ENCODE assay signal across 11 cellular contexts in genomic region chr22:35102663-35103062, GRCh38. TPM values are rescaled to one million over a fixed set of nuclear protein-coding genes. Genes with fewer than 3 reads are reported as not detected.
DNase-seq lines count a peak whose midpoint lies in the region; ATAC-seq, FAIRE-seq and TF ChIP-seq lines count a peak whose summit lies in the region.
"Had no signal": no experiment of that assay in that cellular context is flagged by ENCODE, and none has a peak within 500 bp of the region (broad histone marks: within the 10 kb centered on the region; RNA-seq: fewer than 3 reads in every experiment).

No MANE protein-coding gene starts in this region.

- H3K4me1 ChIP-seq in NT2/D1 (ENCODE audit: insufficient read depth, insufficient read length) = no peaks in the 10 kb centered on the region
- no peaks in the 10 kb centered on the region for H3K4me1 ChIP-seq in kidney (ENCODE audit: control insufficient read depth in 1 of 2, insufficient read depth in 1 of 2, low read depth in 1 of 2, low read length in 2 of 2)

- DNase-seq in Right ventricle myocardium superior (no peak), cardiac septum (ENCODE audit: low spot score) (no peak), NT2/D1 (ENCODE audit: low read depth, low spot score) (peak; percentile 44), epithelial cell of proximal tubule (ENCODE audit: low read depth) (peak; percentile 12), urothelium cell line (ENCODE audit: low spot score) (peak; percentile 98), anterior cingulate cortex (lab: John Stamatoyannopoulos, UW) (no peak), kidney (no peak)
- DNase-seq in activated T-cell treated with anti-CD3 and anti-CD28 coated beads, Interleukin-2, amount 50 U/mL, for 48 hours = no peak
- DNase-seq: NCI-H446; stimulated activated naive CD4-positive, alpha-beta T cell treated with Interleukin-2 at 50 U/mL for 16 hours had no signal

- TF ChIP-seq CTCF in epithelial cell of proximal tubule (conservative IDR thresholded peaks at IDR 0.05; ENCODE audit: low read depth, low read length) = no peak
- TF ChIP-seq CTCF in kidney (IDR thresholded peaks at IDR 0.05; ENCODE audit: borderline replicate concordance, extremely low read depth, insufficient read depth) = no peak

- H3K9ac ChIP-seq in NT2/D1 (ENCODE audit: insufficient read length, low read depth) (no peak overlapping the region), kidney (ENCODE audit: low read length in 2 of 2) (no peak overlapping the region)

- no peaks in the 10 kb centered on the region for H3K27me3 ChIP-seq in NT2/D1 (ENCODE audit: insufficient read depth, insufficient read length)

- no peak overlapping the region for H3K27ac ChIP-seq in kidney (ENCODE audit: low read depth in 2 of 2, low read length in 2 of 2)

- ATAC-seq in Right ventricle myocardium superior (ENCODE audit: poor library complexity) = peak; percentile 53

- no peaks in the 10 kb centered on the region for H3K36me3 ChIP-seq in NT2/D1 (ENCODE audit: insufficient read depth, insufficient read length, low read length)
- H3K36me3 ChIP-seq in kidney (ENCODE audit: control insufficient read depth in 1 of 2, insufficient read depth in 2 of 2, low read length in 2 of 2) = no peaks in the 10 kb centered on the region

- peak; percentile 93 for FAIRE-seq in urothelium cell line (lab: Jason Lieb, UNC)
- FAIRE-seq in kidney (lab: Jason Lieb, UNC) = no peak

- H3K9me3 ChIP-seq in NT2/D1 (ENCODE audit: insufficient read depth, low read length) (peaks cover 8% of the 10 kb centered on the region; the same call in 1 of the 2 replicates), kidney (ENCODE audit: control insufficient read depth in 1 of 2, low read length in 2 of 2) (no peaks in the 10 kb centered on the region)

- intact Hi-C loops in Right ventricle myocardium superior (cut with DNase I) (no loop called here), cardiac septum (cut with DNase I) (no loop called here), kidney (cut with DNase I) (no loop called here)

- H3K4me3 ChIP-seq in NT2/D1 (ENCODE audit: insufficient read length, low read depth) (no peak overlapping the region), epithelial cell of proximal tubule (ENCODE audit: low read depth, low read length) (no peak overlapping the region), kidney (ENCODE audit: low read length in 2 of 2) (no peak overlapping the region)

RNA-seq across cellular contexts. Expression of gene ISX, which starts 36.7 kb away (rescaled TPM):
- total RNA-seq in Right ventricle myocardium superior (not detected), cardiac septum (not detected), epithelial cell of proximal tubule (not detected in 2 replicates), kidney (not detected)
- polyA plus RNA-seq in kidney (ENCODE audit: insufficient read depth, low read depth, low replicate concordance) = not detected
- total RNA-seq: skeletal muscle tissue had no signal

Comparison
In these comparisons a context has a peak if more than half of its experiments do, and no peak if none do; other contexts are left out.
1. DNase-seq: peak in NT2/D1 (single experiment), epithelial cell of proximal tubule (single experiment) and urothelium cell line (single experiment); none in Right ventricle myocardium superior (single experiment), cardiac septum (single experiment), anterior cingulate cortex (0 of 58), kidney (single experiment) and activated T-cell treated with anti-CD3 and anti-CD28 coated beads, Interleukin-2, amount 50 U/mL, for 48 hours (0 of 2).